Comparison of ENCODE assay signal across 1 cellular context in the genomic region with DNA sequence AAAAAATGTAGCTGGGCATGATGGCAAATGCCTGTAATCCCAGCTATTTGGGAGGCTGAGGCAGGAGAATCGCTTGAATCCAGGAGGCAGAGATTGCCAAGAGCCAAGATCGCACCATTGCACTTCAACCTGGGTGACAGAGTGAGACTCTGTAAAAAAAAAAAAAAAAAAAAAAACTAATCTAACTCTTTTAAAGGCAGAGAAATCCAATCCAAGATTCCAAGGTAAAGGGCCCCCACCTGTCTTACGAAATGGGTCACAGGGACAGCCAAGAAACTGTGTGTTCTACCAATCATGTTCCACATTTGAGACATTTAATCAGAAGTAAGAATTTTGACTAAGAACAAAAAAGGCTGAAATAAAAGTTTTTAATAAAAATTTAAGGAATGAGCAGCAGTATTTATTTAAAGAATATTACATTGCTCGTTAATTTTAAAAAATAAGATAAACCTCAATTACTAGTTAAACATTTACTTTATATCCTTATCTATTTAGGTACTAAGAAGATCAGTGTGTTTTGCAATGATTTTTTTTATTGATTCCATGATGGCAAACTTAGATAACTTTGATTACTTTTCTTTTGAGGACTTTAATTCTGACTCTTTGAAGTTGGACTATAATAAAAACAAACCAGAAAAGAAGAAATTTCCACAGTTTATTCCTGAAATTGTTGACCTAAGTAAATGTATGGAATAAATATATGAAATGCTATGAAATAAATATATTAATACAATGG.
TF ChIP-seq lines count a peak whose summit lies in the region.

No MANE protein-coding gene starts in this region.

TF ChIP-seq in HepG2, 621 proteins besides CTCF, POLR2A, EP300 and RAD21:
- TF ChIP-seq TCF7L2 (IDR thresholded peaks at IDR 0.05; ENCODE audit: low read depth, low read length) (peak; percentile 51; the same call in 1 of the 2 replicates), GFI1 (CRISPR knock-in tag; IDR thresholded peaks at IDR 0.05; ENCODE audit: borderline replicate concordance) (peak; percentile 45; the same call in 1 of the 2 replicates), HMG20A (CRISPR knock-in tag; IDR thresholded peaks at IDR 0.05; ENCODE audit: borderline replicate concordance) (0 out of 2 replicates have a peak, but pooled peaks have one; percentile 34), TCF7 (IDR thresholded peaks at IDR 0.05; ENCODE audit: low read depth) (peak; percentile 11; the same call in 1 of the 2 replicates), BCL6 (CRISPR knock-in tag; IDR thresholded peaks at IDR 0.05) (peak; percentile 62; the same call in 1 of the 2 replicates), ZZZ3 (CRISPR knock-in tag; IDR thresholded peaks at IDR 0.05; ENCODE audit: borderline replicate concordance) (no peak), MXD3 (CRISPR knock-in tag; IDR thresholded peaks at IDR 0.05) (no peak), ONECUT2 (CRISPR knock-in tag; IDR thresholded peaks at IDR 0.05) (0 out of 2 replicates have a peak, but pooled peaks have one; percentile 15), FOXA3 (CRISPR knock-in tag; IDR thresholded peaks at IDR 0.05) (0 out of 2 replicates have a peak, but pooled peaks have one; percentile 20)
- TF ChIP-seq, protein P1, sequence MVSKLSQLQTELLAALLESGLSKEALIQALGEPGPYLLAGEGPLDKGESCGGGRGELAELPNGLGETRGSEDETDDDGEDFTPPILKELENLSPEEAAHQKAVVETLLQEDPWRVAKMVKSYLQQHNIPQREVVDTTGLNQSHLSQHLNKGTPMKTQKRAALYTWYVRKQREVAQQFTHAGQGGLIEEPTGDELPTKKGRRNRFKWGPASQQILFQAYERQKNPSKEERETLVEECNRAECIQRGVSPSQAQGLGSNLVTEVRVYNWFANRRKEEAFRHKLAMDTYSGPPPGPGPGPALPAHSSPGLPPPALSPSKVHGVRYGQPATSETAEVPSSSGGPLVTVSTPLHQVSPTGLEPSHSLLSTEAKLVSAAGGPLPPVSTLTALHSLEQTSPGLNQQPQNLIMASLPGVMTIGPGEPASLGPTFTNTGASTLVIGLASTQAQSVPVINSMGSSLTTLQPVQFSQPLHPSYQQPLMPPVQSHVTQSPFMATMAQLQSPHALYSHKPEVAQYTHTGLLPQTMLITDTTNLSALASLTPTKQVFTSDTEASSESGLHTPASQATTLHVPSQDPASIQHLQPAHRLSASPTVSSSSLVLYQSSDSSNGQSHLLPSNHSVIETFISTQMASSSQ (IDR thresholded peaks at IDR 0.05; ENCODE audit: low read depth), result peak; percentile 26; the same call in 1 of the 2 replicates
- TF ChIP-seq, protein P1 (CRISPR knock-in tag; IDR thresholded peaks at IDR 0.05; ENCODE audit: borderline replicate concordance), result no peak
